19 cellular contexts compared by ENCODE assay signal in genomic region chr6:22940571-22941290, GRCh38.
DNase-seq lines count a peak whose midpoint lies in the region; TF ChIP-seq lines count a peak whose summit lies in the region.
"Had no signal": no experiment of that assay in that cellular context is flagged by ENCODE, and none has a peak within 500 bp of the region (broad histone marks: within the 10 kb centered on the region; RNA-seq: fewer than 3 reads in every experiment).

No MANE protein-coding gene starts in this region.

- H3K9me2 ChIP-seq in Loucy (replicated peaks; ENCODE audit: low read depth, low read length): no peaks in the 10 kb centered on the region

- WGBS in lower leg skin, 2 donors: 69 to 71% methylated on average over 6 of the region's 6 CpGs

- no peak for TF ChIP-seq POLR2A in lower leg skin (IDR thresholded peaks at IDR 0.05)

- H4K20me1 ChIP-seq in Loucy (ENCODE audit: insufficient read depth, low read length, poor library complexity, severe bottlenecking): no peaks in the 10 kb centered on the region

- no peak overlapping the region for H3K4me2 ChIP-seq in Loucy (ENCODE audit: low read depth, low read length, poor library complexity, severe bottlenecking)

- H3K36me3 ChIP-seq in Loucy (ENCODE audit: insufficient read depth, low read length): no peaks in the 10 kb centered on the region
- H3K36me3 ChIP-seq: heart right ventricle, right atrium auricular region had no signal

- no peak overlapping the region for H3K9ac ChIP-seq in Loucy (ENCODE audit: low read depth, low read length, poor library complexity, severe bottlenecking)

- DNase-seq in AG20443 (ENCODE audit: low spot score) (peak; percentile 24), fibroblast of mammary gland (ENCODE audit: low read depth) (peak; percentile 51), skeletal muscle cell (ENCODE audit: low read depth) (peak; percentile 13), cardiac septum (ENCODE audit: low spot score) (no peak), lower leg skin (ENCODE audit: low spot score in 2 of 2) (no peak)
- DNase-seq in activated T-cell treated with anti-CD3 and anti-CD28 coated beads, Interleukin-2, amount 50 U/mL, for 48 hours: no peak
- DNase-seq: activated CD8-positive, alpha-beta memory T cell treated with anti-CD3 and anti-CD28 coated beads for 24 hours; activated naive CD4-positive, alpha-beta T cell treated with anti-CD3 and anti-CD28 coated beads, Interleukin-2, amount 50 U/mL, for 16 hours; activated T-cell treated with anti-CD3 and anti-CD28 coated beads, Interleukin-2, amount 50 U/mL, for 72 hours; heart right ventricle; immature natural killer cell; NCI-H1417 treated with DMSO at 0.1 percent for 48 hours; NCI-H2107; NCI-H510A treated with DMSO at 0.1 percent for 48 hours; nucleus accumbens; RPMI8226; testis had no signal

- no peaks in the 10 kb centered on the region for H3F3A ChIP-seq in Loucy (ENCODE audit: low read depth)

- H3K4me1 ChIP-seq in Loucy (ENCODE audit: insufficient read depth, low read length, poor library complexity, severe bottlenecking): no peaks in the 10 kb centered on the region
- H3K4me1 ChIP-seq: right atrium auricular region, testis had no signal

- H3K9me3 ChIP-seq in Loucy (ENCODE audit: insufficient read depth, low read depth, low read length): no peaks in the 10 kb centered on the region
- H3K9me3 ChIP-seq: heart right ventricle, right atrium auricular region, testis had no signal

- H3K27me3 ChIP-seq in Loucy (ENCODE audit: insufficient read depth, low read length, poor library complexity, severe bottlenecking): no peaks in the 10 kb centered on the region
- H3K27me3 ChIP-seq: heart right ventricle, right atrium auricular region, testis had no signal

- no peaks in the 10 kb centered on the region for H3K79me2 ChIP-seq in Loucy (ENCODE audit: insufficient read depth, low read length)

- intact Hi-C loops in cardiac septum (cut with DNase I): no loop called here
- intact Hi-C loops in lower leg skin (cut with DNase I; ENCODE audit: low total_unique reads): no loop called here

- H3K4me3 ChIP-seq in Loucy (ENCODE audit: low read length, poor library complexity, severe bottlenecking) (no peak overlapping the region), fibroblast of mammary gland (ENCODE audit: control insufficient read depth, low read depth, low read length) (no peak overlapping the region), skeletal muscle cell (ENCODE audit: low read depth, low read length) (no peak overlapping the region), lower leg skin (ENCODE audit: low read depth, poor library complexity, severe bottlenecking) (no peak overlapping the region)
- H3K4me3 ChIP-seq: heart right ventricle, right atrium auricular region, testis had no signal

- H2AFZ ChIP-seq in Loucy (ENCODE audit: low read length): peak overlapping the region; percentile 43

- TF ChIP-seq CTCF in Loucy (conservative IDR thresholded peaks at IDR 0.05; ENCODE audit: low read length) (no peak), fibroblast of mammary gland (conservative IDR thresholded peaks at IDR 0.05; ENCODE audit: control insufficient read depth, insufficient read depth, low read depth, low read length) (no peak), lower leg skin (IDR thresholded peaks at IDR 0.05) (no peak)

Comparison
In these comparisons a context has a peak if more than half of its experiments do, and no peak if none do; other contexts are left out.
1. DNase-seq: peak in AG20443 (single experiment), fibroblast of mammary gland (single experiment) and skeletal muscle cell (single experiment); none in cardiac septum (single experiment), lower leg skin (0 of 2) and activated T-cell treated with anti-CD3 and anti-CD28 coated beads, Interleukin-2, amount 50 U/mL, for 48 hours (0 of 2).